Comparison of ENCODE assay signal across 28 cellular contexts in genomic region chr18:68461635-68462034, GRCh38.
"Had no signal": no experiment of that assay in that cellular context is flagged by ENCODE, and none has a peak within 500 bp of the region (broad histone marks: within the 10 kb centered on the region; RNA-seq: fewer than 3 reads in every experiment).

No MANE protein-coding gene starts in this region.

- H3K36me3 Mint-ChIP-seq: activated CD8-positive, alpha-beta memory T cell treated with anti-CD3 and anti-CD28 coated beads, Interleukin-2, amount 10 ng/mL, durations not matched to agents 7 days and 5 days; activated naive CD4-positive, alpha-beta T cell treated with anti-CD3 and anti-CD28 coated beads, Interleukin-2, amount 10 ng/mL, durations not matched to agents 7 days and 5 days; activated naive CD8-positive, alpha-beta T cell; brain had no signal

- H3K4me3 ChIP-seq: SJCRH30, SK-N-MC had no signal

- H3K27ac ChIP-seq: SJCRH30, SK-N-MC, WERI-Rb-1 had no signal

- H3K4me1 Mint-ChIP-seq: activated CD4-positive, alpha-beta memory T cell treated with anti-CD3 and anti-CD28 coated beads, Interleukin-2, amount 10 ng/mL, durations not matched to agents 7 days and 5 days; activated CD8-positive, alpha-beta memory T cell treated with anti-CD3 and anti-CD28 coated beads, Interleukin-2, amount 10 ng/mL, durations not matched to agents 7 days and 5 days; activated naive CD4-positive, alpha-beta T cell treated with anti-CD3 and anti-CD28 coated beads, Interleukin-2, amount 10 ng/mL, durations not matched to agents 7 days and 5 days; activated naive CD8-positive, alpha-beta T cell treated with anti-CD3 and anti-CD28 coated beads, Interleukin-2, amount 50 U/mL, for 24 hours had no signal

- H3K27me3 Mint-ChIP-seq: activated CD4-positive, alpha-beta memory T cell treated with anti-CD3 and anti-CD28 coated beads, Interleukin-2, amount 10 ng/mL, durations not matched to agents 7 days and 5 days; activated naive CD4-positive, alpha-beta T cell treated with anti-CD3 and anti-CD28 coated beads, Interleukin-2, amount 10 ng/mL, durations not matched to agents 7 days and 5 days; activated naive CD8-positive, alpha-beta T cell treated with anti-CD3 and anti-CD28 coated beads, Interleukin-2, amount 50 U/mL, for 24 hours had no signal

- H3K36me3 ChIP-seq: SJCRH30, WERI-Rb-1 had no signal

- ATAC-seq: activated CD8-positive, alpha-beta memory T cell treated with anti-CD3 and anti-CD28 coated beads, Interleukin-2, amount 10 ng/mL, durations not matched to agents 7 days and 5 days; activated naive CD8-positive, alpha-beta T cell treated with anti-CD3 and anti-CD28 coated beads, Interleukin-2, amount 50 U/mL, for 24 hours; Panc1 had no signal

- H3K4me1 ChIP-seq: SJCRH30 had no signal

- H3K9me3 ChIP-seq: SJCRH30 had no signal

- H3K27ac Mint-ChIP-seq: activated CD4-positive, alpha-beta memory T cell treated with anti-CD3 and anti-CD28 coated beads, Interleukin-2, amount 10 ng/mL, durations not matched to agents 7 days and 5 days; activated CD8-positive, alpha-beta memory T cell treated with anti-CD3 and anti-CD28 coated beads, Interleukin-2, amount 10 ng/mL, durations not matched to agents 7 days and 5 days; activated naive CD4-positive, alpha-beta T cell treated with anti-CD3 and anti-CD28 coated beads, Interleukin-2, amount 10 ng/mL, durations not matched to agents 7 days and 5 days; activated naive CD8-positive, alpha-beta T cell; activated naive CD8-positive, alpha-beta T cell treated with anti-CD3 and anti-CD28 coated beads, Interleukin-2, amount 50 U/mL, for 24 hours; brain had no signal

- H3K4me3 Mint-ChIP-seq: activated CD4-positive, alpha-beta memory T cell treated with anti-CD3 and anti-CD28 coated beads, Interleukin-2, amount 10 ng/mL, durations not matched to agents 7 days and 5 days; activated CD8-positive, alpha-beta memory T cell treated with anti-CD3 and anti-CD28 coated beads, Interleukin-2, amount 10 ng/mL, durations not matched to agents 7 days and 5 days; activated naive CD4-positive, alpha-beta T cell treated with anti-CD3 and anti-CD28 coated beads, Interleukin-2, amount 10 ng/mL, durations not matched to agents 7 days and 5 days; activated naive CD8-positive, alpha-beta T cell; activated naive CD8-positive, alpha-beta T cell treated with anti-CD3 and anti-CD28 coated beads, Interleukin-2, amount 50 U/mL, for 24 hours; brain had no signal

- H3K9me3 Mint-ChIP-seq: activated CD4-positive, alpha-beta memory T cell treated with anti-CD3 and anti-CD28 coated beads, Interleukin-2, amount 10 ng/mL, durations not matched to agents 7 days and 5 days; activated naive CD4-positive, alpha-beta T cell treated with anti-CD3 and anti-CD28 coated beads, Interleukin-2, amount 10 ng/mL, durations not matched to agents 7 days and 5 days; activated naive CD8-positive, alpha-beta T cell treated with anti-CD3 and anti-CD28 coated beads, Interleukin-2, amount 50 U/mL, for 24 hours had no signal

- DNase-seq: activated CD4-positive, alpha-beta memory T cell treated with anti-CD3 and anti-CD28 coated beads, Interleukin-2, amount 10 ng/mL, durations not matched to agents 7 days and 5 days; activated CD4-positive, alpha-beta T cell treated with anti-CD3 and anti-CD28 coated beads for 1 hour; activated CD4-positive, alpha-beta T cell treated with anti-CD3 and anti-CD28 coated beads for 48 hours; activated CD4-positive, CD25-positive, alpha-beta regulatory T cell; activated CD8-positive, alpha-beta memory T cell treated with anti-CD3 and anti-CD28 coated beads for 24 hours; activated CD8-positive, alpha-beta memory T cell treated with anti-CD3 and anti-CD28 coated beads, Interleukin-2, amount 10 ng/mL, durations not matched to agents 7 days and 5 days; activated CD8-positive, alpha-beta memory T cell treated with anti-CD3 and anti-CD28 coated beads, Interleukin-2, amount 50 U/mL, for 48 hours; activated effector memory CD4-positive, alpha-beta T cell treated with Interleukin-2 at 50 U/mL for 16 hours; activated naive CD4-positive, alpha-beta T cell treated with anti-CD3 and anti-CD28 coated beads, Interleukin-2, amount 10 ng/mL, durations not matched to agents 7 days and 5 days; activated naive CD8-positive, alpha-beta T cell treated with anti-CD3 and anti-CD28 coated beads, Interleukin-2, amount 50 U/mL, for 24 hours; activated T-cell treated with anti-CD3 and anti-CD28 coated beads, Interleukin-2, amount 50 U/mL, for 48 hours; anterior cingulate cortex; caudate nucleus; cerebellar nuclear complex; NCI-H1436 treated with DMSO at 0.1 percent for 48 hours; NCI-H1694 treated with DMSO at 0.1 percent for 48 hours; NCI-H2029; NCI-H226; NCI-H446 treated with DMSO at 0.1 percent for 48 hours; NCI-H526; SHP77; SJCRH30; T1000; WERI-Rb-1 had no signal

- H3K27me3 ChIP-seq: SJCRH30 had no signal
